Comparison of ENCODE assay signal across 23 cellular contexts in the genomic region with DNA sequence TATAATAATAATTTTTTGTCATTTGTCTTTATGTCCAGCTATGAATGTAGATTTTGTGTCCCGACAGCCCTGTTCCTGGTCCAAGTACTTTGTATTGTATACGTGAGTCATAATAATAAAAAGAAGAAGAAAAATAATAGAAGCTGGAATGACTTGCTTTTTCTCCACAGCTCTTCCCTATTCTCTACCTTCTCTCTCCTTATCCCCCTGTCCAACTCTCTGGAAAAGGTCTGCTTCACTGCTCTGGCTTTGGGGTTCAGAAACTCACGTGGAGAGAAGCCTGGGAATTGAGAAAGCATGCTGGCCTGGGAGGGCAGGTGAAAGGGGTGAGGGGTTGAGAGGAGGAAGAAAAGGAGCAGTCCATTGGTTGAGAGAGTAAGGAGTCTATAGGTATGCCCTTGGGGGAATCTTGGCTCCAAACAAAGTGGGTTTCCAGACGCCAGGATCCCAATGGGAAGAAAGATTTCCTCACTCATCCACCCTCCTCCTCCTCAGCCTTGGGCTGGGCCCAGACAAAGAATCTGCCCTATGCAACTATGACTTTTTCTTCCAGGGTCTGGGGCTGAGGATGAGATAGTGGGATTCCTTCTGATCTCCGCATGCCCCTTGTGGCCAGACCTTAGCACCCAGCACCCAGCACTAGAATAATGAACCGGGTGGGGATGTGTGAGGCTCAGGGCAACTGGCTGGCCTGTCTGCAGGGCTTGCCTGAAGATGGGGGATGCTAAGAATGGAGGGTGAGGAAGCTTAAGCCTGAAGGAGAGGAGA. TPM values are rescaled to one million over a fixed set of nuclear protein-coding genes. Genes with fewer than 3 reads are reported as not detected.
DNase-seq lines count a peak whose midpoint lies in the region; ATAC-seq and TF ChIP-seq lines count a peak whose summit lies in the region.
"Had no signal": no experiment of that assay in that cellular context is flagged by ENCODE, and none has a peak within 500 bp of the region (broad histone marks: within the 10 kb centered on the region; RNA-seq: fewer than 3 reads in every experiment).

No MANE protein-coding gene starts in this region.

- CTCF ChIA-PET in activated naive CD4-positive, alpha-beta T cell treated with anti-CD3 and anti-CD28 coated beads, Interleukin-2, amount 10 ng/mL, durations not matched to agents 7 days and 5 days (lab: Charles Lee) = interaction anchor here (1.0 to 2.4 kb wide), 3 partner anchors 28 to 195 kb away, joined by 3 to 9 read pairs (median 3); a partner anchor contains a TSS

- peaks cover 6% of the 10 kb centered on the region for H3K4me1 Mint-ChIP-seq in neural crest cell
- H3K4me1 Mint-ChIP-seq in activated naive CD4-positive, alpha-beta T cell treated with anti-CD3 and anti-CD28 coated beads, Interleukin-2, amount 10 ng/mL, durations not matched to agents 7 days and 5 days = peaks cover 24% of the 10 kb centered on the region

- peak; percentile 24; the same call in 1 of the 2 replicates for TF ChIP-seq CTCF in GM12875 (IDR thresholded peaks at IDR 0.05; ENCODE audit: borderline replicate concordance, insufficient read depth, low read depth, low read length)
- TF ChIP-seq CTCF in neural crest cell (conservative IDR thresholded peaks at IDR 0.05) = no peak

- DNase-seq in ACHN (peak; percentile 19), amniotic epithelial cell (ENCODE audit: low read depth) (peak; percentile 60), neural crest cell (ENCODE audit: low read depth, low spot score) (no peak), DMS53 treated with DMSO at 0.1 percent for 48 hours (lab: John Stamatoyannopoulos, UW; ENCODE audit: unreplicated experiment) (no peak)
- no peak for DNase-seq in activated naive CD4-positive, alpha-beta T cell treated with anti-CD3 and anti-CD28 coated beads, Interleukin-2, amount 10 ng/mL, durations not matched to agents 7 days and 5 days
- DNase-seq: activated CD4-positive, CD25-positive, alpha-beta regulatory T cell; Calu3; endodermal cell; foreskin fibroblast; H9; left colon; NCI-H187 treated with DMSO at 0.1 percent for 48 hours; SHP77 treated with DMSO at 0.1 percent for 48 hours; stimulated activated CD4-positive, alpha-beta T cell treated with anti-CD3 and anti-CD28 coated beads, Interleukin-4, amount 100 ng/mL, for 24 hours had no signal

- H3K27ac Mint-ChIP-seq in neural crest cell (ENCODE audit: unreplicated experiment) = no peak overlapping the region
- no peak overlapping the region for H3K27ac Mint-ChIP-seq in activated naive CD4-positive, alpha-beta T cell treated with anti-CD3 and anti-CD28 coated beads, Interleukin-2, amount 10 ng/mL, durations not matched to agents 7 days and 5 days
- H3K27ac Mint-ChIP-seq: endodermal cell; H9; T-helper 2 cell treated with Interferon-gamma antibody and Interleukin-4, amounts not matched to agents 5 μg/mL and 100 μg/mL, for 36 hours had no signal

- no peak overlapping the region for H3K4me3 ChIP-seq in GM12875 (ENCODE audit: low read depth, low read length)
- H3K4me3 ChIP-seq: MG63, ovary had no signal

- peaks cover 2% of the 10 kb centered on the region for H3K36me3 Mint-ChIP-seq in neural crest cell (ENCODE audit: low read depth)
- H3K36me3 Mint-ChIP-seq in activated naive CD4-positive, alpha-beta T cell treated with anti-CD3 and anti-CD28 coated beads, Interleukin-2, amount 10 ng/mL, durations not matched to agents 7 days and 5 days = no peaks in the 10 kb centered on the region

- in situ Hi-C loops in ACHN (cut with HindIII; ENCODE audit: low pct_ligation_motif_present, low pct_unique_long_range_greater_than_20kb, low sequenced_read_pairs) = no loop called here

- H3K9me3 Mint-ChIP-seq in neural crest cell = no peaks in the 10 kb centered on the region
- H3K9me3 Mint-ChIP-seq in activated naive CD4-positive, alpha-beta T cell treated with anti-CD3 and anti-CD28 coated beads, Interleukin-2, amount 10 ng/mL, durations not matched to agents 7 days and 5 days = no peaks in the 10 kb centered on the region
- H3K9me3 Mint-ChIP-seq: T-helper 2 cell treated with Interferon-gamma antibody and Interleukin-4, amounts not matched to agents 5 μg/mL and 100 μg/mL, for 36 hours had no signal

- ATAC-seq in HG02678 (IDR thresholded peaks at IDR 0.05; ENCODE audit: unreplicated experiment) = no peak
- ATAC-seq in GM19452 (IDR thresholded peaks at IDR 0.05; ENCODE audit: unreplicated experiment) = no peak
- ATAC-seq: left colon had no signal

- H3K27me3 Mint-ChIP-seq in neural crest cell (ENCODE audit: low read depth) = peaks cover 99% of the 10 kb centered on the region
- H3K27me3 Mint-ChIP-seq in activated naive CD4-positive, alpha-beta T cell treated with anti-CD3 and anti-CD28 coated beads, Interleukin-2, amount 10 ng/mL, durations not matched to agents 7 days and 5 days = peaks cover 100% of the 10 kb centered on the region

- peak overlapping the region; percentile 61 for H3K4me3 Mint-ChIP-seq in neural crest cell
- H3K4me3 Mint-ChIP-seq in activated naive CD4-positive, alpha-beta T cell treated with anti-CD3 and anti-CD28 coated beads, Interleukin-2, amount 10 ng/mL, durations not matched to agents 7 days and 5 days = no peak overlapping the region
- H3K4me3 Mint-ChIP-seq: endodermal cell; H9; T-helper 2 cell treated with Interferon-gamma antibody and Interleukin-4, amounts not matched to agents 5 μg/mL and 100 μg/mL, for 36 hours had no signal

RNA-seq across cellular contexts. Expression of a gene that starts 4.0 kb away (rescaled TPM):
- 4.5 and 4.8 TPM in 2 replicates for total RNA-seq in neural crest cell
- total RNA-seq: activated CD8-positive, alpha-beta memory T cell treated with anti-CD3 and anti-CD28 coated beads for 36 hours; astrocyte; endodermal cell; H9; left colon; mucosa of gallbladder had no signal

RNA-seq across cellular contexts. Expression of a gene that starts 12.9 kb away (rescaled TPM):
- total RNA-seq in neural crest cell = 5.6 and 6.3 TPM in 2 replicates
- total RNA-seq: activated CD8-positive, alpha-beta memory T cell treated with anti-CD3 and anti-CD28 coated beads for 36 hours; astrocyte; endodermal cell; H9; left colon; mucosa of gallbladder had no signal

RNA-seq across cellular contexts. Expression of a gene that starts 15.4 kb away (rescaled TPM):
- total RNA-seq in neural crest cell = 10.7 and 11.0 TPM in 2 replicates
- total RNA-seq: activated CD8-positive, alpha-beta memory T cell treated with anti-CD3 and anti-CD28 coated beads for 36 hours; astrocyte; endodermal cell; H9; left colon had no signal

RNA-seq across cellular contexts. Expression of a gene that starts 20.0 kb away (rescaled TPM):
- 3.5 and 3.8 TPM in 2 replicates for total RNA-seq in neural crest cell
- total RNA-seq: activated CD8-positive, alpha-beta memory T cell treated with anti-CD3 and anti-CD28 coated beads for 36 hours; astrocyte; Calu3; endodermal cell; H9; left colon; mucosa of gallbladder had no signal

RNA-seq across cellular contexts. Expression of a gene that starts 27.9 kb away (rescaled TPM):
- total RNA-seq in neural crest cell = 1.8 TPM in 2 replicates
- total RNA-seq: activated CD8-positive, alpha-beta memory T cell treated with anti-CD3 and anti-CD28 coated beads for 36 hours; astrocyte; endodermal cell; H9; left colon; mucosa of gallbladder had no signal

Comparison
In these comparisons a context has a peak if more than half of its experiments do, and no peak if none do; other contexts are left out.
1. DNase-seq: peak in ACHN (single experiment) and amniotic epithelial cell (single experiment); none in neural crest cell (single experiment), activated naive CD4-positive, alpha-beta T cell treated with anti-CD3 and anti-CD28 coated beads, Interleukin-2, amount 10 ng/mL, durations not matched to agents 7 days and 5 days (single experiment) and DMS53 treated with DMSO at 0.1 percent for 48 hours (single experiment).